ENCODE assay signal across 1 cellular context in the genomic region with DNA sequence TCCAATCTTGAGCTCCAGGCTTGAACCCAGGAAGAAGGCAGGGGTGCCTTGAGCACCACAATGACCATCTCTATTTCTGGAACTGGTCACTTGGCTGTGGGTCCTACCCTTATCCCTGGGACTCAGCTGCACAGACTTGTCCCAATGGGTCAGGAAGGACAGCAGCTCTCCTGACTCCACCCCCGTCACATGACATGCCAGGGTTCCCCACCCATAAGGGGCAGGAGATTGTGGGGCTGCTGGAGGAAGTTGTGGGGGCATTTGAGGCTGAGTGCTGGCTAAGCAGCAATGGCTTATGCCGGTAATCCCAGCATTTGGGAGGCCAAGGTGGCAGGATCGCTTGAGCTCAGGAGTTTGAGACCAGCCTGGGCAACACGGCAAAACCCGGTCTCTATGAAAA.
A peak's percentile ranks its signal among the peaks of the same experiment; 100 is the strongest.
TF ChIP-seq lines count a peak whose summit lies in the region.

No MANE protein-coding gene starts in this region.

TF ChIP-seq in H1, 55 proteins besides CTCF, POLR2A, EP300 and RAD21 (continued from another document):
- TF ChIP-seq USF2 (IDR thresholded peaks at IDR 0.05; ENCODE audit: low read length) = peak; percentile 49; the same call in 1 of the 2 replicates
- TF ChIP-seq TAF1 (IDR thresholded peaks at IDR 0.05; ENCODE audit: low read depth, low read length) = no peak
TF ChIP-seq in H1: peak in this region for 1.
